ENCODE assay signal across 8 cellular contexts in genomic region chr5:173618927-173619519, GRCh38. TPM values are rescaled to one million over a fixed set of nuclear protein-coding genes. Genes with fewer than 3 reads are reported as not detected.
DNase-seq lines count a peak whose midpoint lies in the region; ATAC-seq and TF ChIP-seq lines count a peak whose summit lies in the region.

No MANE protein-coding gene starts in this region.

- CTCF ChIA-PET in Calu3 (lab: Charles Lee) (interaction anchor here (1.5 kb wide), 1 partner anchor 354 kb away, joined by 8 read pairs; no protein-coding TSS in a partner anchor), HEK293T (lab: Yijun Ruan, JAX) (interaction anchor here (0.8 to 1.2 kb wide), 4 partner anchors 27 to 355 kb away, joined by 3 to 8 read pairs (median 4); no protein-coding TSS in a partner anchor)

- POLR2A ChIA-PET in HEK293T (lab: Yijun Ruan, JAX): interaction anchor here (1.8 to 4.6 kb wide), 2 partner anchors 355 to 693 kb away, joined by 5 to 28 read pairs; no protein-coding TSS in a partner anchor

- WGBS in gastroesophageal sphincter (ENCODE audit: low coverage in 1 of 2), 2 donors: 11 to 12% methylated on average over 6 to 7 of the region's 7 CpGs

- no peak overlapping the region for H3K27ac ChIP-seq in gastroesophageal sphincter

- no TSS peak for BruUV-seq in Calu3 (replicated peaks; lab: Mats Ljungman, UMichigan)

- TF ChIP-seq EP300 in gastroesophageal sphincter (IDR thresholded peaks at IDR 0.05): no peak

- peak; percentile 56 for DNase-seq in Calu3
- peak; percentile 62 for DNase-seq in HEK293T (ENCODE audit: extremely low spot score)
- DNase-seq in NOMO-1 treated with DMSO at 0.1 percent for 48 hours (lab: John Stamatoyannopoulos, UW; ENCODE audit: unreplicated experiment): peak; percentile 56
- peak; percentile 20 for DNase-seq in activated T-helper 2 cell treated with anti-CD3 and anti-CD28 coated beads, Interferon-gamma antibody, Interleukin-2, Interleukin-4, amounts not matched to agents 10 μg/mL and 5 μg/mL and 100 μg/mL, durations not matched to agents 14 hours and 24 hours and 36 hours (ENCODE audit: low spot score)
- DNase-seq in retinal pigment epithelial cell (ENCODE audit: low read depth): no peak
- DNase-seq in ecto neural progenitor cell (ENCODE audit: low spot score): no peak

- H3K27me3 ChIP-seq in gastroesophageal sphincter: no peaks in the 10 kb centered on the region

- intact Hi-C loops in Calu3 (cut with micrococcal nuclease; ENCODE audit: unreplicated experiment): loop anchor here (1.0 to 5.0 kb wide), 6 partner anchors 268 to 698 kb away; partner anchors contain the start of gene CPEB4
- intact Hi-C loops in activated T-helper 2 cell treated with anti-CD3 and anti-CD28 coated beads, Interferon-gamma antibody, Interleukin-2, Interleukin-4, amounts not matched to agents 10 μg/mL and 5 μg/mL and 100 μg/mL, durations not matched to agents 14 hours and 24 hours and 36 hours (cut with micrococcal nuclease): loop anchor here (1.0 to 5.0 kb wide), 3 partner anchors 306 to 693 kb away; no protein-coding TSS in a partner anchor

- no peak for TF ChIP-seq POLR2A in gastroesophageal sphincter (IDR thresholded peaks at IDR 0.05)

- H3K4me1 ChIP-seq in gastroesophageal sphincter: peaks cover 12 to 28% (median 17%) of the 10 kb centered on the region in 3 donors

- H3K4me3 ChIP-seq in gastroesophageal sphincter (no peak overlapping the region), retinal pigment epithelial cell (ENCODE audit: low read length) (no peak overlapping the region)

- peaks cover 27% of the 10 kb centered on the region for H3K36me3 Mint-ChIP-seq in Calu3 (ENCODE audit: insufficient read depth, unreplicated experiment)
- H3K36me3 Mint-ChIP-seq in activated T-helper 2 cell treated with anti-CD3 and anti-CD28 coated beads, Interferon-gamma antibody, Interleukin-2, Interleukin-4, amounts not matched to agents 10 μg/mL and 5 μg/mL and 100 μg/mL, durations not matched to agents 14 hours and 24 hours and 36 hours (ENCODE audit: low read depth): peaks cover 8% of the 10 kb centered on the region

- no peaks in the 10 kb centered on the region for H3K9me3 Mint-ChIP-seq in Calu3 (ENCODE audit: low read depth, unreplicated experiment)
- H3K9me3 Mint-ChIP-seq in activated T-helper 2 cell treated with anti-CD3 and anti-CD28 coated beads, Interferon-gamma antibody, Interleukin-2, Interleukin-4, amounts not matched to agents 10 μg/mL and 5 μg/mL and 100 μg/mL, durations not matched to agents 14 hours and 24 hours and 36 hours: no peaks in the 10 kb centered on the region

- peak; percentile 77 for TF ChIP-seq CTCF in Calu3 (IDR thresholded peaks at IDR 0.05; ENCODE audit: unreplicated experiment)
- TF ChIP-seq CTCF in gastroesophageal sphincter (IDR thresholded peaks at IDR 0.05): peak; percentile 62 to 84 (median 79)
- peak; percentile 70 for TF ChIP-seq CTCF in retinal pigment epithelial cell (conservative IDR thresholded peaks at IDR 0.05; ENCODE audit: low read depth, low read length)

- no peak overlapping the region for H3K27ac Mint-ChIP-seq in Calu3 (ENCODE audit: unreplicated experiment)
- no peak overlapping the region for H3K27ac Mint-ChIP-seq in activated T-helper 2 cell treated with anti-CD3 and anti-CD28 coated beads, Interferon-gamma antibody, Interleukin-2, Interleukin-4, amounts not matched to agents 10 μg/mL and 5 μg/mL and 100 μg/mL, durations not matched to agents 14 hours and 24 hours and 36 hours

- peaks cover 34% of the 10 kb centered on the region for H3K4me1 Mint-ChIP-seq in Calu3 (ENCODE audit: low read depth, unreplicated experiment)
- peaks cover 29% of the 10 kb centered on the region for H3K4me1 Mint-ChIP-seq in activated T-helper 2 cell treated with anti-CD3 and anti-CD28 coated beads, Interferon-gamma antibody, Interleukin-2, Interleukin-4, amounts not matched to agents 10 μg/mL and 5 μg/mL and 100 μg/mL, durations not matched to agents 14 hours and 24 hours and 36 hours (ENCODE audit: low read depth)

- H3K9me3 ChIP-seq in gastroesophageal sphincter: no peaks in the 10 kb centered on the region

- H3K27me3 Mint-ChIP-seq in Calu3 (ENCODE audit: unreplicated experiment): no peaks in the 10 kb centered on the region
- H3K27me3 Mint-ChIP-seq in activated T-helper 2 cell treated with anti-CD3 and anti-CD28 coated beads, Interferon-gamma antibody, Interleukin-2, Interleukin-4, amounts not matched to agents 10 μg/mL and 5 μg/mL and 100 μg/mL, durations not matched to agents 14 hours and 24 hours and 36 hours (ENCODE audit: low read depth): no peaks in the 10 kb centered on the region

- ATAC-seq in gastroesophageal sphincter (no peak), GM18520 (IDR thresholded peaks at IDR 0.05; ENCODE audit: unreplicated experiment) (no peak)

- no peak overlapping the region for H3K4me3 Mint-ChIP-seq in Calu3 (ENCODE audit: low read depth, unreplicated experiment)
- H3K4me3 Mint-ChIP-seq in activated T-helper 2 cell treated with anti-CD3 and anti-CD28 coated beads, Interferon-gamma antibody, Interleukin-2, Interleukin-4, amounts not matched to agents 10 μg/mL and 5 μg/mL and 100 μg/mL, durations not matched to agents 14 hours and 24 hours and 36 hours (ENCODE audit: low read depth): no peak overlapping the region

- no peaks in the 10 kb centered on the region for H3K36me3 ChIP-seq in gastroesophageal sphincter

TF ChIP-seq in HEK293T, 16 proteins besides CTCF, POLR2A, EP300 and RAD21:
- TF ChIP-seq ELF4 (IDR thresholded peaks at IDR 0.05): no peak
- TF ChIP-seq TARDBP (IDR thresholded peaks at IDR 0.05): no peak
- TF ChIP-seq SP1 (IDR thresholded peaks at IDR 0.05): no peak
- TF ChIP-seq L3MBTL2 (conservative IDR thresholded peaks at IDR 0.05): no peak
- no peak for TF ChIP-seq FOXA1 (IDR thresholded peaks at IDR 0.05)
- TF ChIP-seq LEF1 (IDR thresholded peaks at IDR 0.05; ENCODE audit: borderline replicate concordance): no peak
- no peak for TF ChIP-seq PKNOX1 (IDR thresholded peaks at IDR 0.05)
- TF ChIP-seq ZNF384 (IDR thresholded peaks at IDR 0.05): no peak
- TF ChIP-seq FOXK2 (IDR thresholded peaks at IDR 0.05): no peak
- no peak for TF ChIP-seq HDGF (IDR thresholded peaks at IDR 0.05; ENCODE audit: borderline replicate concordance)
- TF ChIP-seq BHLHE40 (IDR thresholded peaks at IDR 0.05; ENCODE audit: borderline replicate concordance): no peak
- TF ChIP-seq SUZ12 (IDR thresholded peaks at IDR 0.05): no peak
- no peak for TF ChIP-seq ARNT (IDR thresholded peaks at IDR 0.05)

RNA-seq across cellular contexts. Expression of gene BOD1, which starts 2.6 kb away (rescaled TPM):
- 87.4 and 92.8 TPM in 2 replicates for total RNA-seq in Calu3 (2022)
- total RNA-seq in activated T-helper 2 cell treated with anti-CD3 and anti-CD28 coated beads, Interferon-gamma antibody, Interleukin-2, Interleukin-4, amounts not matched to agents 10 μg/mL and 5 μg/mL and 100 μg/mL, durations not matched to agents 14 hours and 24 hours and 36 hours: 27.2 and 32.3 TPM in 2 replicates
- 10 to 100 TPM; 50.8 to 64.4 (median 54.7) TPM for total RNA-seq in gastroesophageal sphincter

Comparison
In these comparisons a context has a peak if more than half of its experiments do, and no peak if none do; other contexts are left out.
1. DNase-seq: peak in Calu3 (single experiment), HEK293T (single experiment), NOMO-1 treated with DMSO at 0.1 percent for 48 hours (single experiment) and activated T-helper 2 cell treated with anti-CD3 and anti-CD28 coated beads, Interferon-gamma antibody, Interleukin-2, Interleukin-4, amounts not matched to agents 10 μg/mL and 5 μg/mL and 100 μg/mL, durations not matched to agents 14 hours and 24 hours and 36 hours (single experiment); none in retinal pigment epithelial cell (single experiment) and ecto neural progenitor cell (single experiment).
2. Peak in every context shown above with its lines, with median percentiles within 50 percentile points of each other: CTCF ChIP-seq.